Comparison of ENCODE assay signal across 17 cellular contexts in the genomic region with DNA sequence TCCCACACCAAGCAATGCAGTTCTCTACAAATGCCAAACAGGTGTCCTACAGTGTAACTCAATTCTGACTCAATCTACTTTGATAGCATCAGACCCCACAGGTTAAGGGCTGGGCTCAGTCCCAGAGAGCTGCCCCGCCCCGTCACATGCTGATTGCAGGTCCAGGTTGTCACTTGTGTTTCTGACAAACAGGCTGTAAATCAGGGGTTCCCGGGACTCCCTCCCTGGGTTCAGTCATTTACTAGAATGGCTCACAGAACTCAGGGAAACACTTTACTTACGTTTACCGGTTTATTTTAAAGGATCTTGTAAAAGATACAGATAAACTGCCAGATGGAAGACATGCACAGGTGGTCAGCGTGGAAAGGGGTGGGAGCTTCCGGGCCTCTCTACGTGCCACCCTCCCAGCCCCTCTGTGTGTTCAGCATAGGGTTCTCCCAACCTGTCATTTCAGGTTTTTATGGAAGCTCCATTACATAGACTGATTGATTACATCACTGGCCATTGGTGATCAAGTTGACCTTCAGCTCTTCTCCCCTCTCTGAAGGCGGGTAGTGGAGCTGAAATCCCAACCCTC. TPM values are rescaled to one million over a fixed set of nuclear protein-coding genes. Genes with fewer than 3 reads are reported as not detected.
DNase-seq lines count a peak whose midpoint lies in the region; ATAC-seq, FAIRE-seq and TF ChIP-seq lines count a peak whose summit lies in the region.
"Had no signal": no experiment of that assay in that cellular context is flagged by ENCODE, and none has a peak within 500 bp of the region (broad histone marks: within the 10 kb centered on the region; RNA-seq: fewer than 3 reads in every experiment).

No MANE protein-coding gene starts in this region.

- H3K4me1 ChIP-seq in A549 (peaks cover 66% of the 10 kb centered on the region), body of pancreas (peaks cover 39% of the 10 kb centered on the region), mucosa of rectum (ENCODE audit: control insufficient read depth in 2 of 2, insufficient read depth in 2 of 2, low read length in 2 of 2) (peaks cover 22 to 36% of the 10 kb centered on the region in 2 donors)
- H3K4me1 ChIP-seq: uterus had no signal

- no peak overlapping the region for H3K4me3 ChIP-seq in A549
- H3K4me3 ChIP-seq in body of pancreas: no peak overlapping the region
- peak overlapping the region in 1 of 2 donors; percentile 12 for H3K4me3 ChIP-seq in mucosa of rectum (ENCODE audit: low read length in 2 of 2)
- H3K4me3 ChIP-seq: uterus had no signal

- 93% methylated on average over 9 of the region's 9 CpGs for WGBS in A549 (ENCODE audit: missing lambda C conversion rate)
- 73 to 85% methylated on average over 9 of the region's 9 CpGs for WGBS in body of pancreas, 2 donors

- H3K27ac ChIP-seq in A549 (peak overlapping the region; percentile 71 to 88), body of pancreas (peak overlapping the region in 3 of 4 donors; percentile 81 to 84 (median 82)), mucosa of rectum (ENCODE audit: low read depth in 2 of 2, low read length in 2 of 2) (peak overlapping the region; percentile 80)
- H3K27ac ChIP-seq: KMS-11, uterus had no signal

- no peak for TF ChIP-seq CTCF in A549 (IDR thresholded peaks at IDR 0.05)
- no peak for TF ChIP-seq CTCF in body of pancreas (IDR thresholded peaks at IDR 0.05)

- no peaks in the 10 kb centered on the region for H3K36me3 ChIP-seq in body of pancreas (replicated peaks in 1 of 2; ENCODE audit: insufficient read depth in 1 of 2, low read depth in 2 of 2)
- no peaks in the 10 kb centered on the region for H3K36me3 ChIP-seq in mucosa of rectum (ENCODE audit: control insufficient read depth in 2 of 2, insufficient read depth in 2 of 2, low read length in 2 of 2)
- H3K36me3 ChIP-seq: uterus had no signal

- H3K27me3 ChIP-seq in body of pancreas (no peaks in the 10 kb centered on the region), mucosa of rectum (ENCODE audit: control insufficient read depth in 2 of 2, insufficient read depth in 2 of 2, low read length in 2 of 2) (no peaks in the 10 kb centered on the region)
- H3K27me3 ChIP-seq: uterus had no signal

- CTCF ChIA-PET in A549 (lab: Yijun Ruan, JAX): interaction anchor here (1.0 to 1.3 kb wide), 5 partner anchors 11 to 137 kb away, joined by 3 to 5 read pairs (median 4); no protein-coding TSS in a partner anchor

- H3K4me2 ChIP-seq in A549: peak overlapping the region; percentile 71
- H3K4me2 ChIP-seq: KMS-11 had no signal

- no peak for FAIRE-seq in A549 (lab: Jason Lieb, UNC)
- FAIRE-seq: RCC 7860 had no signal

- no peak for DNase-seq in A549 (ENCODE audit: low read depth in 1 of 2, low spot score in 1 of 2)
- DNase-seq in COR-L47 (lab: John Stamatoyannopoulos, UW): peak; percentile 18
- DNase-seq in body of pancreas: peak in 3 of 4 donors; percentile 45 to 65 (median 64)
- no peak for DNase-seq in CD1c-positive myeloid dendritic cell (ENCODE audit: extremely low spot score)
- DNase-seq in SIG-M5 (lab: John Stamatoyannopoulos, UW): no peak
- no peak for DNase-seq in HuH-7.5 (ENCODE audit: low spot score)
- DNase-seq: activated B cell treated with CpG ODN at 0.5 μM for 24 hours; activated T-cell treated with anti-CD3 and anti-CD28 coated beads for 4 hours; AML-193; HFFc6; stimulated activated CD4-positive, alpha-beta T cell treated with anti-CD3 and anti-CD28 coated beads, Interleukin-4, amount 100 ng/mL, for 4 hours; T-helper 17 cell; uterus had no signal

- peak overlapping the region in 1 of 2 donors; percentile 29 for H3K9ac ChIP-seq in mucosa of rectum (ENCODE audit: low read depth in 1 of 2, low read length in 2 of 2)
- H3K9ac ChIP-seq: KMS-11 had no signal

- TF ChIP-seq RAD21 in A549 (conservative IDR thresholded peaks at IDR 0.05 in 1 of 2, IDR thresholded peaks at IDR 0.05 in 1 of 2): no peak

- POLR2A ChIA-PET in A549 (lab: Yijun Ruan, JAX): no interaction called here

- ATAC-seq in A549 (no peak), body of pancreas (peak; percentile 20), GM19397 (IDR thresholded peaks at IDR 0.05; ENCODE audit: unreplicated experiment) (no peak)
- ATAC-seq: T-helper 17 cell had no signal

- TF ChIP-seq POLR2A in A549 (IDR thresholded peaks at IDR 0.05; ENCODE audit: low read length) (no peak), body of pancreas (IDR thresholded peaks at IDR 0.05) (no peak)

- no peak for TF ChIP-seq EP300 in A549 (IDR thresholded peaks at IDR 0.05)

- H3K9me3 ChIP-seq in A549 (no peaks in the 10 kb centered on the region), body of pancreas (no peaks in the 10 kb centered on the region), mucosa of rectum (ENCODE audit: control insufficient read depth in 2 of 2, low read length in 2 of 2) (no peaks in the 10 kb centered on the region)
- H3K9me3 ChIP-seq: uterus had no signal

- intact Hi-C loops in body of pancreas (cut with DNase I): no loop called here

TF ChIP-seq in A549, 52 proteins besides CTCF, POLR2A, EP300 and RAD21:
- TF ChIP-seq SREBF2 (IDR thresholded peaks at IDR 0.05): no peak
- no peak for TF ChIP-seq HEYL (CRISPR knock-in tag; IDR thresholded peaks at IDR 0.05)
- TF ChIP-seq SMC3 (IDR thresholded peaks at IDR 0.05): no peak
- no peak for TF ChIP-seq HDAC2 (IDR thresholded peaks at IDR 0.05)
- TF ChIP-seq, protein P1, sequence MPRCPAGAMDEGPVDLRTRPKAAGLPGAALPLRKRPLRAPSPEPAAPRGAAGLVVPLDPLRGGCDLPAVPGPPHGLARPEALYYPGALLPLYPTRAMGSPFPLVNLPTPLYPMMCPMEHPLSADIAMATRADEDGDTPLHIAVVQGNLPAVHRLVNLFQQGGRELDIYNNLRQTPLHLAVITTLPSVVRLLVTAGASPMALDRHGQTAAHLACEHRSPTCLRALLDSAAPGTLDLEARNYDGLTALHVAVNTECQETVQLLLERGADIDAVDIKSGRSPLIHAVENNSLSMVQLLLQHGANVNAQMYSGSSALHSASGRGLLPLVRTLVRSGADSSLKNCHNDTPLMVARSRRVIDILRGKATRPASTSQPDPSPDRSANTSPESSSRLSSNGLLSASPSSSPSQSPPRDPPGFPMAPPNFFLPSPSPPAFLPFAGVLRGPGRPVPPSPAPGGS (IDR thresholded peaks at IDR 0.05): no peak
- TF ChIP-seq BHLHE40 (IDR thresholded peaks at IDR 0.05; ENCODE audit: low read depth, low read length): no peak
- no peak for TF ChIP-seq CBX2 (IDR thresholded peaks at IDR 0.05; ENCODE audit: borderline replicate concordance, low read depth)
- TF ChIP-seq KDM5A (IDR thresholded peaks at IDR 0.05): no peak
- no peak for TF ChIP-seq RNF2 (IDR thresholded peaks at IDR 0.05; ENCODE audit: borderline replicate concordance, low read depth)
- no peak for TF ChIP-seq EHF (CRISPR knock-in tag; IDR thresholded peaks at IDR 0.05)
- no peak for TF ChIP-seq ZC3H11A (IDR thresholded peaks at IDR 0.05)

RNA-seq across cellular contexts. Expression of a gene that starts 28.7 kb away (rescaled TPM):
- polyA plus RNA-seq in A549 (2011; rRNA removed) (53.5 and 67.0 TPM in 2 replicates), A549 (2017; fragmentation: RNase III; extraction: RNeasy Plus Mini Kit Qiagen cat#74134 plus additional on column Dnase treatment) (42.7 to 53.5 TPM (median 52.5 TPM) in 3 replicates)
- 15.0 and 19.2 TPM in 2 replicates for polyA plus RNA-seq in A549 (2012; cell fraction: cytosol; rRNA removed)
- polyA plus RNA-seq in A549 (2012; cell fraction: nucleus; rRNA removed): 14.2 and 14.3 TPM in 2 replicates
- polyA minus RNA-seq in A549 (2011; rRNA and poly(A)+ RNA removed): 38.8 and 42.3 TPM in 2 replicates
- 10 to 100 TPM; 25.7 to 38.4 TPM for total RNA-seq in body of pancreas

Comparison
In these comparisons a context has a peak if more than half of its experiments do, and no peak if none do; other contexts are left out.
1. DNase-seq: peak in COR-L47 (single experiment) and body of pancreas (3 of 4); none in A549 (0 of 2), CD1c-positive myeloid dendritic cell (single experiment), SIG-M5 (single experiment) and HuH-7.5 (single experiment).
2. Peak in every context shown above with its lines, with median percentiles within 50 percentile points of each other: H3K27ac ChIP-seq.